20 cellular contexts compared by ENCODE assay signal in the genomic region with DNA sequence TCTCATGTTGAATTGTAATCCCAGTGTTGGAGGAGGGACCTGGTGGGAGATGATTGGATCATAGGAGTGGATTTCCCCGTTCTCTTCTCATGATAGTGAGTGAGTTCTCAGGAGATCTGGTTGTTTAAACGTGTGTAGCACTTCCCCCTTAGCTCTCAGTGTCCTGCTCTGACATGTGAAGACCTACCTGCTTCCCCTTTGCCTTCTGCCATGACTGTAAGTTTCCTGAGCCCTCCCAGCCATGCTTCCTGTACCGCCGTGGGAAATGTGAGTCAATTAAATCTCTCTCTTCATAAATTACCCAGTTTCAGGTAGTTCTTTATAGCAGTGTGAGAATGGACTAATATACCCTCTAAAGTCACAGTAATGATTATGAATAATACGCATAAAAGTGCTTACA.
"Had no signal": no experiment of that assay in that cellular context is flagged by ENCODE, and none has a peak within 500 bp of the region (broad histone marks: within the 10 kb centered on the region; RNA-seq: fewer than 3 reads in every experiment).

No MANE protein-coding gene starts in this region.

- H3K27ac Mint-ChIP-seq: natural killer cell treated with Interleukin-12 subunit alpha and Interleukin-12 subunit beta and Interleukin-15 and Interleukin-18, amount 100 ng/mL, for 72 hours; neural progenitor cell; stimulated activated naive B cell treated with anti-CD40 and anti-IgM and Interleukin-4, amounts not matched to agents 10 μg/mL and 1 μg/mL and 100 μg/mL, for 72 hours; type B pancreatic cell had no signal

- ATAC-seq: foreskin keratinocyte; left cardiac atrium; natural killer cell treated with Interleukin-12 subunit alpha and Interleukin-12 subunit beta and Interleukin-15 and Interleukin-18, amount 100 ng/mL, for 72 hours had no signal

- H3K36me3 Mint-ChIP-seq: neural progenitor cell; stimulated activated naive B cell treated with anti-CD40 and anti-IgM and Interleukin-4, amounts not matched to agents 10 μg/mL and 1 μg/mL and 100 μg/mL, for 72 hours; type B pancreatic cell had no signal

- DNase-seq: dermis blood vessel endothelial cell; erythroblast; foreskin keratinocyte; head of caudate nucleus; kidney; left cardiac atrium; left ventricle myocardium inferior; mesenchymal stem cell; midbrain; nucleus accumbens; ovary; sigmoid colon; stimulated activated CD4-positive, alpha-beta T cell treated with anti-CD3 and anti-CD28 coated beads, Interleukin-2, amount 100 ng/mL, for 24 hours; stimulated activated CD4-positive, alpha-beta T cell treated with anti-CD3 and anti-CD28 coated beads, Interleukin-4, amount 100 ng/mL, for 4 hours; stimulated activated naive B cell treated with anti-CD40 and anti-IgM and Interleukin-4, amounts not matched to agents 10 μg/mL and 1 μg/mL and 100 μg/mL, for 72 hours; thyroid gland; uterus had no signal

- H3K4me3 Mint-ChIP-seq: natural killer cell treated with Interleukin-12 subunit alpha and Interleukin-12 subunit beta and Interleukin-15 and Interleukin-18, amount 100 ng/mL, for 72 hours; neural progenitor cell; stimulated activated naive B cell treated with anti-CD40 and anti-IgM and Interleukin-4, amounts not matched to agents 10 μg/mL and 1 μg/mL and 100 μg/mL, for 72 hours; type B pancreatic cell had no signal

- H3K9me3 Mint-ChIP-seq: type B pancreatic cell had no signal

- H3K27me3 Mint-ChIP-seq: natural killer cell treated with Interleukin-12 subunit alpha and Interleukin-12 subunit beta and Interleukin-15 and Interleukin-18, amount 100 ng/mL, for 72 hours had no signal
